Comparison of ENCODE assay signal across 2 cellular contexts in the genomic region with DNA sequence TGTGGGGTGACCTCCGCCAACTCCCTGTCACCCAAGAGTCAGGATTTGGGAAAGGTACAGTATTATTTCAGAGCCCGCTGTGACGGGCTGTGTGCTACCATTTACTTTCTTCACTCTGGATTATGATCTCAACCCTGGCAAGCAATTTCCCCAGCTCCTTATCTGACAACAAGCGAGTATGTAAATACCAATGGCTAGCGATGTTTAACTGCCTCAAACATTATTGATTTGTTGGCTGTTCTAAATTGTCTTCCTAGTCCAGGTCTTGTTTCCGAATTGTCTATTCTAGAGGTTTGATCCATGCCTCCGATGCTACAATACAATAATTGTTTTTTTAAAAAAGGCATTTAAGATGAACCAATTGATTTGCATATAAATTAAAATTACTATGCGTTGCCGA.
A peak's percentile ranks its signal among the peaks of the same experiment; 100 is the strongest.
TF ChIP-seq lines count a peak whose summit lies in the region.

No MANE protein-coding gene starts in this region.

TF ChIP-seq in GM23338, 12 proteins besides CTCF, POLR2A, EP300 and RAD21 (continues in another document):
- TF ChIP-seq, protein P1, sequence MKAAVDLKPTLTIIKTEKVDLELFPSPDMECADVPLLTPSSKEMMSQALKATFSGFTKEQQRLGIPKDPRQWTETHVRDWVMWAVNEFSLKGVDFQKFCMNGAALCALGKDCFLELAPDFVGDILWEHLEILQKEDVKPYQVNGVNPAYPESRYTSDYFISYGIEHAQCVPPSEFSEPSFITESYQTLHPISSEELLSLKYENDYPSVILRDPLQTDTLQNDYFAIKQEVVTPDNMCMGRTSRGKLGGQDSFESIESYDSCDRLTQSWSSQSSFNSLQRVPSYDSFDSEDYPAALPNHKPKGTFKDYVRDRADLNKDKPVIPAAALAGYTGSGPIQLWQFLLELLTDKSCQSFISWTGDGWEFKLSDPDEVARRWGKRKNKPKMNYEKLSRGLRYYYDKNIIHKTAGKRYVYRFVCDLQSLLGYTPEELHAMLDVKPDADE (IDR thresholded peaks at IDR 0.05) = no peak
- TF ChIP-seq NANOG (IDR thresholded peaks at IDR 0.05; ENCODE audit: borderline replicate concordance) (no peak), STAT1 (IDR thresholded peaks at IDR 0.05; ENCODE audit: unreplicated experiment) (no peak), POLR2AphosphoS5 (IDR thresholded peaks at IDR 0.05; ENCODE audit: low read depth) (no peak), EZH2phosphoT487 (IDR thresholded peaks at IDR 0.05; ENCODE audit: unreplicated experiment) (no peak), CREB1 (CRISPR knock-in tag; IDR thresholded peaks at IDR 0.05; ENCODE audit: low read depth) (no peak), ZNF331 (CRISPR knock-in tag; IDR thresholded peaks at IDR 0.05; ENCODE audit: low read depth) (no peak), ZNF114 (CRISPR knock-in tag; IDR thresholded peaks at IDR 0.05) (no peak)
- TF ChIP-seq, protein P2, sequence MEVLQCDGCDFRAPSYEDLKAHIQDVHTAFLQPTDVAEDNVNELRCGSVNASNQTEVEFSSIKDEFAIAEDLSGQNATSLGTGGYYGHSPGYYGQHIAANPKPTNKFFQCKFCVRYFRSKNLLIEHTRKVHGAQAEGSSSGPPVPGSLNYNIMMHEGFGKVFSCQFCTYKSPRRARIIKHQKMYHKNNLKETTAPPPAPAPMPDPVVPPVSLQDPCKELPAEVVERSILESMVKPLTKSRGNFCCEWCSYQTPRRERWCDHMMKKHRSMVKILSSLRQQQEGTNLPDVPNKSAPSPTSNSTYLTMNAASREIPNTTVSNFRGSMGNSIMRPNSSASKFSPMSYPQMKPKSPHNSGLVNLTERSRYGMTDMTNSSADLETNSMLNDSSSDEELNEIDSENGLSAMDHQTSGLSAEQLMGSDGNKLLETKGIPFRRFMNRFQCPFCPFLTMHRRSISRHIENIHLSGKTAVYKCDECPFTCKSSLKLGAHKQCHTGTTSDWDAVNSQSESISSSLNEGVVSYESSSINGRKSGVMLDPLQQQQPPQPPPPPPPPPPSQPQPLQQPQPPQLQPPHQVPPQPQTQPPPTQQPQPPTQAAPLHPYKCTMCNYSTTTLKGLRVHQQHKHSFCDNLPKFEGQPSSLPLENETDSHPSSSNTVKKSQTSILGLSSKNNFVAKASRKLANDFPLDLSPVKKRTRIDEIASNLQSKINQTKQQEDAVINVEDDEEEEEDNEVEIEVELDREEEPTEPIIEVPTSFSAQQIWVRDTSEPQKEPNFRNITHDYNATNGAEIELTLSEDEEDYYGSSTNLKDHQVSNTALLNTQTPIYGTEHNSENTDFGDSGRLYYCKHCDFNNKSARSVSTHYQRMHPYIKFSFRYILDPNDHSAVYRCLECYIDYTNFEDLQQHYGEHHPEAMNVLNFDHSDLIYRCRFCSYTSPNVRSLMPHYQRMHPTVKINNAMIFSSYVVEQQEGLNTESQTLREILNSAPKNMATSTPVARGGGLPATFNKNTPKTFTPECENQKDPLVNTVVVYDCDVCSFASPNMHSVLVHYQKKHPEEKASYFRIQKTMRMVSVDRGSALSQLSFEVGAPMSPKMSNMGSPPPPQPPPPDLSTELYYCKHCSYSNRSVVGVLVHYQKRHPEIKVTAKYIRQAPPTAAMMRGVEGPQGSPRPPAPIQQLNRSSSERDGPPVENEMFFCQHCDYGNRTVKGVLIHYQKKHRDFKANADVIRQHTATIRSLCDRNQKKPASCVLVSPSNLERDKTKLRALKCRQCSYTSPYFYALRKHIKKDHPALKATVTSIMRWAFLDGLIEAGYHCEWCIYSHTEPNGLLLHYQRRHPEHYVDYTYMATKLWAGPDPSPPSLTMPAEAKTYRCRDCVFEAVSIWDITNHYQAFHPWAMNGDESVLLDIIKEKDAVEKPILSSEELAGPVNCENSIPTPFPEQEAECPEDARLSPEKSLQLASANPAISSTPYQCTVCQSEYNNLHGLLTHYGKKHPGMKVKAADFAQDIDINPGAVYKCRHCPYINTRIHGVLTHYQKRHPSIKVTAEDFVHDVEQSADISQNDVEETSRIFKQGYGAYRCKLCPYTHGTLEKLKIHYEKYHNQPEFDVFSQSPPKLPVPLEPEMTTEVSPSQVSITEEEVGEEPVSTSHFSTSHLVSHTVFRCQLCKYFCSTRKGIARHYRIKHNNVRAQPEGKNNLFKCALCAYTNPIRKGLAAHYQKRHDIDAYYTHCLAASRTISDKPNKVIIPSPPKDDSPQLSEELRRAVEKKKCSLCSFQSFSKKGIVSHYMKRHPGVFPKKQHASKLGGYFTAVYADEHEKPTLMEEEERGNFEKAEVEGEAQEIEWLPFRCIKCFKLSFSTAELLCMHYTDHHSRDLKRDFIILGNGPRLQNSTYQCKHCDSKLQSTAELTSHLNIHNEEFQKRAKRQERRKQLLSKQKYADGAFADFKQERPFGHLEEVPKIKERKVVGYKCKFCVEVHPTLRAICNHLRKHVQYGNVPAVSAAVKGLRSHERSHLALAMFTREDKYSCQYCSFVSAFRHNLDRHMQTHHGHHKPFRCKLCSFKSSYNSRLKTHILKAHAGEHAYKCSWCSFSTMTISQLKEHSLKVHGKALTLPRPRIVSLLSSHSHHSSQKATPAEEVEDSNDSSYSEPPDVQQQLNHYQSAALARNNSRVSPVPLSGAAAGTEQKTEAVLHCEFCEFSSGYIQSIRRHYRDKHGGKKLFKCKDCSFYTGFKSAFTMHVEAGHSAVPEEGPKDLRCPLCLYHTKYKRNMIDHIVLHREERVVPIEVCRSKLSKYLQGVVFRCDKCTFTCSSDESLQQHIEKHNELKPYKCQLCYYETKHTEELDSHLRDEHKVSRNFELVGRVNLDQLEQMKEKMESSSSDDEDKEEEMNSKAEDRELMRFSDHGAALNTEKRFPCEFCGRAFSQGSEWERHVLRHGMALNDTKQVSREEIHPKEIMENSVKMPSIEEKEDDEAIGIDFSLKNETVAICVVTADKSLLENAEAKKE (CRISPR knock-in tag; IDR thresholded peaks at IDR 0.05) = no peak
- TF ChIP-seq, protein P3, sequence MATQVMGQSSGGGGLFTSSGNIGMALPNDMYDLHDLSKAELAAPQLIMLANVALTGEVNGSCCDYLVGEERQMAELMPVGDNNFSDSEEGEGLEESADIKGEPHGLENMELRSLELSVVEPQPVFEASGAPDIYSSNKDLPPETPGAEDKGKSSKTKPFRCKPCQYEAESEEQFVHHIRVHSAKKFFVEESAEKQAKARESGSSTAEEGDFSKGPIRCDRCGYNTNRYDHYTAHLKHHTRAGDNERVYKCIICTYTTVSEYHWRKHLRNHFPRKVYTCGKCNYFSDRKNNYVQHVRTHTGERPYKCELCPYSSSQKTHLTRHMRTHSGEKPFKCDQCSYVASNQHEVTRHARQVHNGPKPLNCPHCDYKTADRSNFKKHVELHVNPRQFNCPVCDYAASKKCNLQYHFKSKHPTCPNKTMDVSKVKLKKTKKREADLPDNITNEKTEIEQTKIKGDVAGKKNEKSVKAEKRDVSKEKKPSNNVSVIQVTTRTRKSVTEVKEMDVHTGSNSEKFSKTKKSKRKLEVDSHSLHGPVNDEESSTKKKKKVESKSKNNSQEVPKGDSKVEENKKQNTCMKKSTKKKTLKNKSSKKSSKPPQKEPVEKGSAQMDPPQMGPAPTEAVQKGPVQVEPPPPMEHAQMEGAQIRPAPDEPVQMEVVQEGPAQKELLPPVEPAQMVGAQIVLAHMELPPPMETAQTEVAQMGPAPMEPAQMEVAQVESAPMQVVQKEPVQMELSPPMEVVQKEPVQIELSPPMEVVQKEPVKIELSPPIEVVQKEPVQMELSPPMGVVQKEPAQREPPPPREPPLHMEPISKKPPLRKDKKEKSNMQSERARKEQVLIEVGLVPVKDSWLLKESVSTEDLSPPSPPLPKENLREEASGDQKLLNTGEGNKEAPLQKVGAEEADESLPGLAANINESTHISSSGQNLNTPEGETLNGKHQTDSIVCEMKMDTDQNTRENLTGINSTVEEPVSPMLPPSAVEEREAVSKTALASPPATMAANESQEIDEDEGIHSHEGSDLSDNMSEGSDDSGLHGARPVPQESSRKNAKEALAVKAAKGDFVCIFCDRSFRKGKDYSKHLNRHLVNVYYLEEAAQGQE (IDR thresholded peaks at IDR 0.05; ENCODE audit: unreplicated experiment) = no peak

TF ChIP-seq in neural cell, 6 proteins besides CTCF, POLR2A, EP300 and RAD21:
- TF ChIP-seq TAF1 (IDR thresholded peaks at IDR 0.05; ENCODE audit: low read depth) = no peak
- TF ChIP-seq MXI1 (conservative IDR thresholded peaks at IDR 0.05; ENCODE audit: poor library complexity, severe bottlenecking) = no peak
- no peak for TF ChIP-seq SMC3 (conservative IDR thresholded peaks at IDR 0.05; ENCODE audit: poor library complexity)
- TF ChIP-seq POLR2AphosphoS5 (IDR thresholded peaks at IDR 0.05) = peak; percentile 40
